8 cellular contexts compared by ENCODE assay signal in genomic region chr20:40809361-40809760, GRCh38.
"Had no signal": no experiment of that assay in that cellular context is flagged by ENCODE, and none has a peak within 500 bp of the region (broad histone marks: within the 10 kb centered on the region; RNA-seq: fewer than 3 reads in every experiment).

No MANE protein-coding gene starts in this region.

- ATAC-seq: GM12878 had no signal

- FAIRE-seq: G401.6, GM12878, GM12891, GM12892, GM18507, GM19239 had no signal

- H3K4me3 ChIP-seq: GM12878 had no signal

- DNase-seq: GDM1, GF-D8 had no signal
